Comparison of ENCODE assay signal across 8 cellular contexts in genomic region chr14:86057018-86057667, GRCh38.
DNase-seq lines count a peak whose midpoint lies in the region; FAIRE-seq and TF ChIP-seq lines count a peak whose summit lies in the region.

No MANE protein-coding gene starts in this region.

- H4K8ac ChIP-seq in H9 (replicated peaks; ENCODE audit: insufficient read length, low read depth, low read length): no peak overlapping the region

- no peak overlapping the region for H3K9ac ChIP-seq in H9 (ENCODE audit: extremely low read depth, insufficient read length, low read length)

- H3K79me2 ChIP-seq in H9 (ENCODE audit: insufficient read depth, low read length): no peaks in the 10 kb centered on the region

- H2BK20ac ChIP-seq in H9 (ENCODE audit: low read depth, low read length, poor library complexity, severe bottlenecking): no peak overlapping the region

- H3K4me1 ChIP-seq in H9 (ENCODE audit: insufficient read depth, low read length): no peaks in the 10 kb centered on the region
- H3K4me1 ChIP-seq in breast epithelium: no peaks in the 10 kb centered on the region
- no peaks in the 10 kb centered on the region for H3K4me1 ChIP-seq in ascending aorta

- H2AFZ ChIP-seq in H9 (ENCODE audit: low read length): no peak overlapping the region

- H2BK15ac ChIP-seq in H9 (ENCODE audit: low read depth, low read length): no peak overlapping the region

- DNase-seq in D721Med (ENCODE audit: insufficient read length, low spot score): no peak
- no peak for DNase-seq in H9
- peak; percentile 100 for DNase-seq in NCI-H82 (lab: John Stamatoyannopoulos, UW)
- no peak for DNase-seq in breast epithelium (ENCODE audit: low spot score in 2 of 2)
- no peak for DNase-seq in mesothelial cell of epicardium (ENCODE audit: low spot score in 2 of 2, unreplicated experiment in 2 of 2)
- DNase-seq in effector CD8-positive, alpha-beta T cell (lab: John Stamatoyannopoulos, UW): no peak
- DNase-seq in ascending aorta (ENCODE audit: low spot score in 2 of 2): no peak
- no peak for DNase-seq in NK-92 treated with Interleukin-12 subunit alpha and Interleukin-12 subunit beta, amount 100 ng/mL, for 24 hours (lab: John Stamatoyannopoulos, UW)

- H3K23ac ChIP-seq in H9 (ENCODE audit: insufficient read length, low read depth, low read length): no peak overlapping the region

- no peak overlapping the region for H3K27ac ChIP-seq in H9 (ENCODE audit: insufficient read length, low read depth, low read length)
- H3K27ac ChIP-seq in breast epithelium: no peak overlapping the region
- no peak overlapping the region for H3K27ac ChIP-seq in ascending aorta

- FAIRE-seq in D721Med (lab: Jason Lieb, UNC): no peak

- H3K27ac Mint-ChIP-seq in H9: no peak overlapping the region
- no peak overlapping the region for H3K27ac Mint-ChIP-seq in mesothelial cell of epicardium

- H3K36me3 Mint-ChIP-seq in H9 (ENCODE audit: insufficient read depth in 1 of 3, low read depth in 3 of 3) (no peaks in the 10 kb centered on the region), mesothelial cell of epicardium (no peaks in the 10 kb centered on the region)

- peak; percentile 94 for TF ChIP-seq CTCF in D721Med (IDR thresholded peaks at IDR 0.05; ENCODE audit: insufficient read depth, missing control alignments)
- TF ChIP-seq CTCF in H9 (conservative IDR thresholded peaks at IDR 0.05): peak; percentile 88
- peak; percentile 55 to 69 (median 67) for TF ChIP-seq CTCF in breast epithelium (IDR thresholded peaks at IDR 0.05)
- TF ChIP-seq CTCF in mesothelial cell of epicardium (IDR thresholded peaks at IDR 0.05; ENCODE audit: unreplicated experiment): peak; percentile 80
- TF ChIP-seq CTCF in ascending aorta (IDR thresholded peaks at IDR 0.05): peak in 1 of 3 experiments; percentile 36

- H3T11ph ChIP-seq in H9 (ENCODE audit: low read length): no peak overlapping the region

- H2BK120ac ChIP-seq in H9 (ENCODE audit: low read depth, low read length, poor library complexity, severe bottlenecking): no peak overlapping the region

- no peak overlapping the region for H3K4me2 ChIP-seq in H9 (ENCODE audit: insufficient read depth, insufficient read length, low read length)

- intact Hi-C loops in breast epithelium (cut with DNase I; ENCODE audit: low total_unique reads): no loop called here
- intact Hi-C loops in ascending aorta (cut with DNase I): no loop called here

- no peaks in the 10 kb centered on the region for H3K79me1 ChIP-seq in H9 (ENCODE audit: insufficient read depth, low read depth, low read length, poor library complexity, severe bottlenecking)

- no peak overlapping the region for H4K5ac ChIP-seq in H9 (ENCODE audit: insufficient read length, low read depth, low read length)

- no peak overlapping the region for H3K4me3 ChIP-seq in breast epithelium
- H3K4me3 ChIP-seq in ascending aorta: no peak overlapping the region

- H3K4me3 Mint-ChIP-seq in H9: no peak overlapping the region
- no peak overlapping the region for H3K4me3 Mint-ChIP-seq in mesothelial cell of epicardium

- H3K56ac ChIP-seq in H9 (ENCODE audit: insufficient read length, low read depth, low read length): no peak overlapping the region

- H4K20me1 ChIP-seq in H9 (ENCODE audit: control insufficient read depth, insufficient read depth, insufficient read length): no peaks in the 10 kb centered on the region

- TF ChIP-seq POLR2A in breast epithelium (IDR thresholded peaks at IDR 0.05): no peak

- H3K4me1 Mint-ChIP-seq in H9 (no peaks in the 10 kb centered on the region), mesothelial cell of epicardium (no peaks in the 10 kb centered on the region)

- no peaks in the 10 kb centered on the region for H3K23me2 ChIP-seq in H9 (ENCODE audit: insufficient read length, low read depth, low read length, poor library complexity, severe bottlenecking)

- H3K14ac ChIP-seq in H9 (ENCODE audit: insufficient read depth, low read length): no peak overlapping the region

- H3K27me3 Mint-ChIP-seq in H9 (ENCODE audit: low read depth): no peaks in the 10 kb centered on the region
- no peaks in the 10 kb centered on the region for H3K27me3 Mint-ChIP-seq in mesothelial cell of epicardium (ENCODE audit: low read depth)

- H3K36me3 ChIP-seq in breast epithelium (no peaks in the 10 kb centered on the region), ascending aorta (no peaks in the 10 kb centered on the region)

- WGBS in H9 (ENCODE audit: extremely low coverage, insufficient read length, low lambda C conversion rate): no CpG with 5 or more reads among the region's 3 CpGs

- H2BK5ac ChIP-seq in H9 (ENCODE audit: insufficient read length, low read length): no peak overlapping the region

- H3K18ac ChIP-seq in H9 (ENCODE audit: insufficient read length, low read depth, low read length): no peak overlapping the region

- no peak overlapping the region for H2BK12ac ChIP-seq in H9 (ENCODE audit: insufficient read length, low read depth, low read length)

- no peaks in the 10 kb centered on the region for H3K9me3 ChIP-seq in H9 (ENCODE audit: control insufficient read depth, low read depth, low read length)
- H3K9me3 ChIP-seq in breast epithelium: no peaks in the 10 kb centered on the region
- no peaks in the 10 kb centered on the region for H3K9me3 ChIP-seq in ascending aorta

- H3K27me3 ChIP-seq in H9 (ENCODE audit: insufficient read depth, low read length) (no peaks in the 10 kb centered on the region), breast epithelium (no peaks in the 10 kb centered on the region), ascending aorta (no peaks in the 10 kb centered on the region)

- no peak overlapping the region for H4K91ac ChIP-seq in H9 (ENCODE audit: insufficient read length, low read depth, low read length)

- H3K4ac ChIP-seq in H9 (ENCODE audit: low read depth, low read length): no peak overlapping the region

- H2AK5ac ChIP-seq in H9 (ENCODE audit: insufficient read length, low read length): no peak overlapping the region

- no peaks in the 10 kb centered on the region for H3K9me3 Mint-ChIP-seq in H9
- no peaks in the 10 kb centered on the region for H3K9me3 Mint-ChIP-seq in mesothelial cell of epicardium
